ENCODE assay signal across 8 cellular contexts in genomic region chr17:47275245-47275984, GRCh38. TPM values are rescaled to one million over a fixed set of nuclear protein-coding genes. Genes with fewer than 3 reads are reported as not detected.
DNase-seq lines count a peak whose midpoint lies in the region; ATAC-seq and TF ChIP-seq lines count a peak whose summit lies in the region.

No MANE protein-coding gene starts in this region.

- peak in 1 of 4 experiments; percentile 21 for TF ChIP-seq CTCF in gastroesophageal sphincter (IDR thresholded peaks at IDR 0.05)
- TF ChIP-seq CTCF in osteoblast (IDR thresholded peaks at IDR 0.05; ENCODE audit: extremely low read depth, low read depth, low read length): no peak

- H3K36me3 Mint-ChIP-seq in activated T-cell treated with anti-CD3 and anti-CD28 coated beads, Interleukin-2, amount 50 U/mL, for 24 hours (ENCODE audit: low read depth): no peaks in the 10 kb centered on the region

- H3K4me3 Mint-ChIP-seq in activated T-cell treated with anti-CD3 and anti-CD28 coated beads, Interleukin-2, amount 50 U/mL, for 24 hours: no peak overlapping the region

- DNase-seq in SK-N-MC (ENCODE audit: low read depth, low spot score): peak; percentile 50
- DNase-seq in osteoblast (ENCODE audit: insufficient read length, low spot score, missing footprints): peak; percentile 86
- DNase-seq in NCI-H2196 treated with DMSO at 0.1 percent for 48 hours (lab: John Stamatoyannopoulos, UW; ENCODE audit: unreplicated experiment): no peak
- no peak for DNase-seq in NOMO-1 treated with dmso at 0.1 percent for 144 hours (lab: John Stamatoyannopoulos, UW; ENCODE audit: unreplicated experiment)
- no peak for DNase-seq in activated T-cell treated with anti-CD3 and anti-CD28 coated beads, Interleukin-2, amount 50 U/mL, for 24 hours
- DNase-seq in cortex of kidney (lab: John Stamatoyannopoulos, UW): no peak

- H3K79me2 ChIP-seq in osteoblast (ENCODE audit: insufficient read depth, low read length): peaks cover 3% of the 10 kb centered on the region

- H3K9ac ChIP-seq in BLaER1 treated with 17β-estradiol and CSF1 and Interleukin-3, amounts not matched to agents 10 nM and 100 nM: peak overlapping the region in 5 of 11 experiments; percentile 3 to 47 (median 24); a peak in 6 of 22 replicates
- no peak overlapping the region for H3K9ac ChIP-seq in SK-N-MC (ENCODE audit: insufficient read length)

- peaks cover 60 to 76% (median 73%) of the 10 kb centered on the region in 10 experiments for H3K4me1 ChIP-seq in BLaER1 treated with 17β-estradiol and CSF1 and Interleukin-3, amounts not matched to agents 10 nM and 100 nM
- H3K4me1 ChIP-seq in gastroesophageal sphincter: peaks cover 39 to 80% (median 57%) of the 10 kb centered on the region in 3 donors
- H3K4me1 ChIP-seq in osteoblast (ENCODE audit: insufficient read depth, low read length): peaks cover 56% of the 10 kb centered on the region

- peak; percentile 67 for ATAC-seq in gastroesophageal sphincter

- H3K27me3 Mint-ChIP-seq in activated T-cell treated with anti-CD3 and anti-CD28 coated beads, Interleukin-2, amount 50 U/mL, for 24 hours: no peaks in the 10 kb centered on the region

- H3K27me3 ChIP-seq in BLaER1 treated with 17β-estradiol and CSF1 and Interleukin-3, amounts not matched to agents 10 nM and 100 nM: no peaks in the 10 kb centered on the region
- no peaks in the 10 kb centered on the region for H3K27me3 ChIP-seq in gastroesophageal sphincter
- no peaks in the 10 kb centered on the region for H3K27me3 ChIP-seq in osteoblast (ENCODE audit: insufficient read depth, low read length)

- peak overlapping the region; percentile 83 to 95 (median 90) for H3K4me2 ChIP-seq in BLaER1 treated with 17β-estradiol and CSF1 and Interleukin-3, amounts not matched to agents 10 nM and 100 nM
- peak overlapping the region; percentile 61 for H3K4me2 ChIP-seq in osteoblast (ENCODE audit: insufficient read depth, low read length)

- H3K9me3 Mint-ChIP-seq in activated T-cell treated with anti-CD3 and anti-CD28 coated beads, Interleukin-2, amount 50 U/mL, for 24 hours: no peaks in the 10 kb centered on the region

- no peaks in the 10 kb centered on the region for H3K36me3 ChIP-seq in BLaER1 treated with 17β-estradiol and CSF1 and Interleukin-3, amounts not matched to agents 10 nM and 100 nM
- H3K36me3 ChIP-seq in SK-N-MC (ENCODE audit: insufficient read depth, low read length) (no peaks in the 10 kb centered on the region), gastroesophageal sphincter (no peaks in the 10 kb centered on the region), osteoblast (ENCODE audit: insufficient read depth, low read length) (no peaks in the 10 kb centered on the region)

- H2AFZ ChIP-seq in osteoblast (ENCODE audit: low read length): peak overlapping the region; percentile 69

- H3K4me1 Mint-ChIP-seq in activated T-cell treated with anti-CD3 and anti-CD28 coated beads, Interleukin-2, amount 50 U/mL, for 24 hours (ENCODE audit: low read depth): no peaks in the 10 kb centered on the region

- H4K20me1 ChIP-seq in BLaER1 treated with 17β-estradiol and CSF1 and Interleukin-3, amounts not matched to agents 10 nM and 100 nM: no peaks in the 10 kb centered on the region
- H4K20me1 ChIP-seq in osteoblast (ENCODE audit: insufficient read depth, low read length): no peaks in the 10 kb centered on the region

- TF ChIP-seq POLR2A in gastroesophageal sphincter (IDR thresholded peaks at IDR 0.05): peak in 1 of 2 donors; percentile 39

- H3K27ac Mint-ChIP-seq in activated T-cell treated with anti-CD3 and anti-CD28 coated beads, Interleukin-2, amount 50 U/mL, for 24 hours: no peak overlapping the region

- whole genome bisulfite sequencing in gastroesophageal sphincter (ENCODE audit: low coverage in 1 of 2), 2 donors: 0 to 10% methylated on average over 3 to 7 of the region's 13 CpGs

- peak overlapping the region in 7 of 11 experiments; percentile 22 to 95 (median 51); a peak in 12 of 22 replicates for H3K27ac ChIP-seq in BLaER1 treated with 17β-estradiol and CSF1 and Interleukin-3, amounts not matched to agents 10 nM and 100 nM
- H3K27ac ChIP-seq in SK-N-MC: no peak overlapping the region
- peak overlapping the region; percentile 85 to 97 (median 92) for H3K27ac ChIP-seq in gastroesophageal sphincter
- H3K27ac ChIP-seq in osteoblast (ENCODE audit: low read depth, low read length): peak overlapping the region; percentile 65

- H3K4me3 ChIP-seq in BLaER1 treated with 17β-estradiol and CSF1 and Interleukin-3, amounts not matched to agents 10 nM and 100 nM: peak overlapping the region in 1 of 10 experiments; percentile 9; a peak in 1 of 20 replicates
- H3K4me3 ChIP-seq in SK-N-MC (peak overlapping the region; percentile 64), gastroesophageal sphincter (no peak overlapping the region), osteoblast (ENCODE audit: insufficient read depth, low read length) (peak overlapping the region; percentile 29)

- no peak for TF ChIP-seq EP300 in gastroesophageal sphincter (IDR thresholded peaks at IDR 0.05)

- peaks cover 0 to 6% (median 0%) of the 10 kb centered on the region in 11 experiments; a peak in 9 of 22 replicates for H3K9me3 ChIP-seq in BLaER1 treated with 17β-estradiol and CSF1 and Interleukin-3, amounts not matched to agents 10 nM and 100 nM (replicated peaks in 1 of 11)
- H3K9me3 ChIP-seq in SK-N-MC (ENCODE audit: low read depth, low read length) (no peaks in the 10 kb centered on the region), gastroesophageal sphincter (no peaks in the 10 kb centered on the region), osteoblast (ENCODE audit: low read depth, low read length) (no peaks in the 10 kb centered on the region)

RNA-seq across cellular contexts. Expression of gene ITGB3, which starts 21.8 kb away (rescaled TPM):
- total RNA-seq in gastroesophageal sphincter (10 to 100 TPM; 22.1 to 58.7 (median 53.8) TPM), osteoblast (31.5 and 39.8 TPM in 2 replicates)

RNA-seq across cellular contexts. Expression of gene EFCAB13, which starts 48.3 kb away (rescaled TPM):
- total RNA-seq in gastroesophageal sphincter: 10 to 100 TPM in 1 of 4 donors, 1 to 10 TPM in 3; 7.0 to 14.5 (median 8.6) TPM
- total RNA-seq in osteoblast: 5.3 and 6.9 TPM in 2 replicates

Comparison
In these comparisons a context has a peak if more than half of its experiments do, and no peak if none do; other contexts are left out.
1. H3K4me3 ChIP-seq: peak in SK-N-MC (single experiment) and osteoblast (single experiment); none in gastroesophageal sphincter (0 of 2).
2. DNase-seq: peak in SK-N-MC (single experiment) and osteoblast (single experiment); none in NCI-H2196 treated with DMSO at 0.1 percent for 48 hours (single experiment), NOMO-1 treated with dmso at 0.1 percent for 144 hours (single experiment), activated T-cell treated with anti-CD3 and anti-CD28 coated beads, Interleukin-2, amount 50 U/mL, for 24 hours (single experiment) and cortex of kidney (single experiment).